8 cellular contexts compared by ENCODE assay signal in genomic region chr9:104747565-104748358, GRCh38. TPM values are rescaled to one million over a fixed set of nuclear protein-coding genes. Genes with fewer than 3 reads are reported as not detected.
DNase-seq lines count a peak whose midpoint lies in the region; ATAC-seq and TF ChIP-seq lines count a peak whose summit lies in the region.

Gene NIPSNAP3A, plus strand, starts transcription at chr9:104747683. Its CDS starts 110 bp downstream, at chr9:104747793.

- H3K9me3 Mint-ChIP-seq in dendritic cell treated with granulocyte-macrophage colony-stimulating factor and Interleukin-4, amounts not matched to agents 40 ng/mL and 50 ng/mL, for 4 days, result no peaks in the 10 kb centered on the region

- H3K4me3 Mint-ChIP-seq in dendritic cell treated with granulocyte-macrophage colony-stimulating factor and Interleukin-4, amounts not matched to agents 40 ng/mL and 50 ng/mL, for 4 days, result peak within 1 kb of the TSS; percentile 97

- peak within 1 kb of the TSS; percentile 70 to 71 for H3K9ac ChIP-seq in liver (ENCODE audit: low read depth in 1 of 2, low read length in 2 of 2)

- TF ChIP-seq RAD21 in liver (IDR thresholded peaks at IDR 0.05), result no peak

- no peaks in the 10 kb centered on the region for H3K27me3 ChIP-seq in liver (ENCODE audit: control insufficient read depth in 4 of 4, insufficient read depth in 4 of 4, low read length in 3 of 4)

- peak; percentile 83 for ATAC-seq in HG03457 (IDR thresholded peaks at IDR 0.05; ENCODE audit: unreplicated experiment)

- WGBS in liver, result under 1% methylated on average over 71 of the region's 71 CpGs

- peaks cover 1 to 33% (median 20%) of the 10 kb centered on the region in 4 donors for H3K4me1 ChIP-seq in liver (ENCODE audit: control insufficient read depth in 4 of 4, insufficient read depth in 4 of 4, low read length in 3 of 4)

- no peak for TF ChIP-seq CTCF in liver (IDR thresholded peaks at IDR 0.05; ENCODE audit: low read depth, low read length, missing input control)

- peak within 1 kb of the TSS; percentile 93 for H3K27ac Mint-ChIP-seq in dendritic cell treated with granulocyte-macrophage colony-stimulating factor and Interleukin-4, amounts not matched to agents 40 ng/mL and 50 ng/mL, for 4 days

- intact Hi-C loops in dendritic cell treated with granulocyte-macrophage colony-stimulating factor and Interleukin-4, amounts not matched to agents 40 ng/mL and 50 ng/mL, for 4 days (cut with micrococcal nuclease), result no loop called here

- no peaks in the 10 kb centered on the region for H3K27me3 Mint-ChIP-seq in dendritic cell treated with granulocyte-macrophage colony-stimulating factor and Interleukin-4, amounts not matched to agents 40 ng/mL and 50 ng/mL, for 4 days

- DNase-seq in C1 segment of cervical spinal cord (lab: John Stamatoyannopoulos, UW), result peak; percentile 71 to 97 (median 90)
- peak; percentile 43 for DNase-seq in GM19240 (ENCODE audit: insufficient read length, low spot score)
- DNase-seq in NCI-H774 (lab: John Stamatoyannopoulos, UW), result peak; percentile 84
- DNase-seq in activated CD4-positive, alpha-beta T cell treated with anti-CD3 and anti-CD28 coated beads, Interleukin-2, amount 50 U/mL, for 24 hours (ENCODE audit: low read depth in 1 of 2, low spot score in 1 of 2), result peak; percentile 79 to 85
- peak; percentile 87 for DNase-seq in stimulated activated CD4-positive, alpha-beta T cell treated with anti-CD3 and anti-CD28 coated beads, Interleukin-4, amount 100 ng/mL, for 1 hour

- H3K4me3 ChIP-seq in liver (ENCODE audit: low read depth in 1 of 3, low read length in 3 of 3), result peak within 1 kb of the TSS; percentile 69 to 83 (median 70)

- peak within 1 kb of the TSS; percentile 48 to 86 for H3K27ac ChIP-seq in liver (ENCODE audit: low read depth in 1 of 2, low read length in 2 of 2)

- peaks cover 26% of the 10 kb centered on the region for H3K4me1 Mint-ChIP-seq in dendritic cell treated with granulocyte-macrophage colony-stimulating factor and Interleukin-4, amounts not matched to agents 40 ng/mL and 50 ng/mL, for 4 days (ENCODE audit: low read depth)

- H3K36me3 ChIP-seq in liver (ENCODE audit: control insufficient read depth in 4 of 4, insufficient read depth in 3 of 4, low read depth in 1 of 4, low read length in 3 of 4), result peaks cover 2 to 9% (median 7%) of the 10 kb centered on the region in 4 donors

- no peaks in the 10 kb centered on the region for H3K9me3 ChIP-seq in liver (ENCODE audit: control insufficient read depth in 4 of 4, low read length in 3 of 4)

- peaks cover 29% of the 10 kb centered on the region for H3K36me3 Mint-ChIP-seq in dendritic cell treated with granulocyte-macrophage colony-stimulating factor and Interleukin-4, amounts not matched to agents 40 ng/mL and 50 ng/mL, for 4 days (ENCODE audit: low read depth)

TF ChIP-seq in liver, 16 proteins besides CTCF, POLR2A, EP300 and RAD21:
- TF ChIP-seq ATF3 (IDR thresholded peaks at IDR 0.05) (no peak), NR2F2 (IDR thresholded peaks at IDR 0.05) (peak; percentile 27), FOXA2 (IDR thresholded peaks at IDR 0.05) (no peak), TAF1 (conservative IDR thresholded peaks at IDR 0.05) (peak; percentile 49), HNF4A (conservative IDR thresholded peaks at IDR 0.05) (no peak), YY1 (IDR thresholded peaks at IDR 0.05) (peak; percentile 86), SP1 (IDR thresholded peaks at IDR 0.05) (peak; percentile 53), ZBTB33 (IDR thresholded peaks at IDR 0.05) (no peak), GABPA (IDR thresholded peaks at IDR 0.05 in 1 of 2, conservative IDR thresholded peaks at IDR 0.05 in 1 of 2) (no peak), FOXA1 (IDR thresholded peaks at IDR 0.05) (no peak), RXRA (IDR thresholded peaks at IDR 0.05) (peak; percentile 16 to 23), MAX (IDR thresholded peaks at IDR 0.05) (peak; percentile 62), JUND (IDR thresholded peaks at IDR 0.05) (no peak), HNF4G (IDR thresholded peaks at IDR 0.05) (no peak)

RNA-seq across cellular contexts. Expression of gene NIPSNAP3A, which starts in this region (rescaled TPM):
- 10 to 100 TPM; 18.7 to 41.2 TPM for total RNA-seq in liver
- 10 to 100 TPM; 28.0 to 36.2 TPM for polyA plus RNA-seq in liver

Comparison
In these comparisons a context has a peak if more than half of its experiments do, and no peak if none do; other contexts are left out.
1. Peak in every context shown above with its lines: DNase-seq, ATAC-seq, H3K4me3 ChIP-seq and H3K27ac ChIP-seq.